In the genomic region with DNA sequence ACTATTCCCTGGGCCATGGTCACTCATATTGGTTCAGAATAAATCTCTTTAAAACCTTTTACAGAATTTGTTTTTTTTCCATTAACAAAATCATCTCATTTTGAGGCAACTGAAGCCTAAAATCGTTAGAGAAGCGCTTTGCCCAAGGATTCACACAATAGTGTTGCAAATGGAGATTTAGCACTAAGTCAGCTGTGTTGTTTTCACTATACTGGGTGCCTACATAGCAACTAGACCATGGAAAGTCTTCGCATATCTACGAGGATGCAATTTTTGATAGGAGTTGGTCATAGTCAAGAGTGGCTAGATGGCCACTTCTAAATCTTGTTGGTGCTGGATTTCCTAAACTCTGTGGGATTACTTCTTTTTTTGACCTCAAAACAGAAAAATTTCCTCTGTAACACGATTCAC, we compare ENCODE assay signal across 9 cellular contexts. TPM values are rescaled to one million over a fixed set of nuclear protein-coding genes. Genes with fewer than 3 reads are reported as not detected.
A peak's percentile ranks its signal among the peaks of the same experiment; 100 is the strongest.
DNase-seq lines count a peak whose midpoint lies in the region; ATAC-seq and TF ChIP-seq lines count a peak whose summit lies in the region.
"Had no signal": no experiment of that assay in that cellular context is flagged by ENCODE, and none has a peak within 500 bp of the region (broad histone marks: within the 10 kb centered on the region; RNA-seq: fewer than 3 reads in every experiment).

No MANE protein-coding gene starts in this region.

- no peaks in the 10 kb centered on the region for H3K9me3 Mint-ChIP-seq in activated T-cell treated with anti-CD3 and anti-CD28 coated beads, Interleukin-2, amount 50 U/mL, for 24 hours
- H3K9me3 Mint-ChIP-seq: central memory CD8-positive, alpha-beta T cell had no signal

- H3K9me3 ChIP-seq in RWPE2 (ENCODE audit: severe bottlenecking) (no peaks in the 10 kb centered on the region), heart left ventricle (no peaks in the 10 kb centered on the region), skeletal muscle tissue (ENCODE audit: control insufficient read depth in 3 of 3, low read length in 3 of 3) (no peaks in the 10 kb centered on the region)

- peaks cover 9% of the 10 kb centered on the region for H3K4me1 Mint-ChIP-seq in activated T-cell treated with anti-CD3 and anti-CD28 coated beads, Interleukin-2, amount 50 U/mL, for 24 hours (ENCODE audit: low read depth)
- H3K4me1 Mint-ChIP-seq: central memory CD8-positive, alpha-beta T cell had no signal

- H3K27me3 ChIP-seq in RWPE2 (ENCODE audit: insufficient read depth, poor library complexity, severe bottlenecking) (no peaks in the 10 kb centered on the region), heart left ventricle (peaks cover 0 to 2% (median 0%) of the 10 kb centered on the region in 9 donors), skeletal muscle tissue (ENCODE audit: control insufficient read depth in 3 of 3, insufficient read depth in 3 of 3, low read length in 3 of 3) (no peaks in the 10 kb centered on the region)

- no peak overlapping the region for H3K27ac Mint-ChIP-seq in activated T-cell treated with anti-CD3 and anti-CD28 coated beads, Interleukin-2, amount 50 U/mL, for 24 hours

- peaks cover 6% of the 10 kb centered on the region for H3K27me3 Mint-ChIP-seq in activated T-cell treated with anti-CD3 and anti-CD28 coated beads, Interleukin-2, amount 50 U/mL, for 24 hours

- H3K27ac ChIP-seq in RWPE2 (ENCODE audit: poor library complexity, severe bottlenecking) (peak overlapping the region; percentile 69), heart left ventricle (peak overlapping the region; percentile 80 to 97 (median 92)), skeletal muscle tissue (ENCODE audit: low read depth, low read length) (peak overlapping the region; percentile 95)

- peak overlapping the region in 2 of 3 donors; percentile 94 to 97 for H3K9ac ChIP-seq in skeletal muscle tissue (ENCODE audit: low read depth in 1 of 3, low read length in 3 of 3)

- WGBS in heart left ventricle, 4 donors, result 68 to 74% (median 71%) methylated on average over 5 of the region's 5 CpGs

- H3K36me3 ChIP-seq in RWPE2 (ENCODE audit: low read depth) (peaks cover 1% of the 10 kb centered on the region; the same call in 1 of the 2 replicates), heart left ventricle (peaks cover 0 to 3% (median 0%) of the 10 kb centered on the region in 9 donors), skeletal muscle tissue (ENCODE audit: control insufficient read depth in 3 of 3, insufficient read depth in 3 of 3, low read length in 3 of 3) (no peaks in the 10 kb centered on the region)

- intact Hi-C loops in heart left ventricle (cut with DNase I), result loop anchor here in 5 of 10 donors (5.0 to 10.0 kb wide), 3 partner anchors 36 to 243 kb away; a partner anchor contains a TSS

- H3K4me1 ChIP-seq in RWPE2 (ENCODE audit: insufficient read depth, poor library complexity, severe bottlenecking) (peaks cover 28% of the 10 kb centered on the region), heart left ventricle (peaks cover 0 to 19% (median 10%) of the 10 kb centered on the region in 12 donors), skeletal muscle tissue (ENCODE audit: control insufficient read depth in 3 of 3, insufficient read depth in 3 of 3, low read length in 3 of 3) (peaks cover 9 to 14% (median 10%) of the 10 kb centered on the region in 3 donors)

- H3K4me3 ChIP-seq in GM12864 (ENCODE audit: low read depth, low read length), result peak overlapping the region; percentile 86
- H3K4me3 ChIP-seq in RWPE2 (ENCODE audit: severe bottlenecking), result peak overlapping the region; percentile 65
- peak overlapping the region in 11 of 12 donors; percentile 74 to 88 (median 82) for H3K4me3 ChIP-seq in heart left ventricle
- H3K4me3 ChIP-seq in skeletal muscle tissue (ENCODE audit: low read length in 3 of 3), result peak overlapping the region; percentile 87 to 98 (median 97)

- no peak for TF ChIP-seq POLR2A in heart left ventricle (IDR thresholded peaks at IDR 0.05)

- no peak overlapping the region for H3K4me3 Mint-ChIP-seq in activated T-cell treated with anti-CD3 and anti-CD28 coated beads, Interleukin-2, amount 50 U/mL, for 24 hours
- H3K4me3 Mint-ChIP-seq: central memory CD8-positive, alpha-beta T cell had no signal

- no peak for ATAC-seq in RWPE2 (ENCODE audit: low read depth)
- ATAC-seq in heart left ventricle, result peak in 2 of 4 donors; percentile 2 to 10
- no peak for ATAC-seq in GM18873 (IDR thresholded peaks at IDR 0.05; ENCODE audit: low FRiP score, unreplicated experiment)
- no peak for ATAC-seq in HG02588 (IDR thresholded peaks at IDR 0.05; ENCODE audit: unreplicated experiment)

- peaks cover 2% of the 10 kb centered on the region for H3K36me3 Mint-ChIP-seq in activated T-cell treated with anti-CD3 and anti-CD28 coated beads, Interleukin-2, amount 50 U/mL, for 24 hours (ENCODE audit: low read depth)

- no peak for TF ChIP-seq CTCF in GM12864 (IDR thresholded peaks at IDR 0.05; ENCODE audit: low read depth, low read length, missing control alignments)
- TF ChIP-seq CTCF in RWPE2 (IDR thresholded peaks at IDR 0.05; ENCODE audit: poor library complexity, severe bottlenecking), result no peak
- TF ChIP-seq CTCF in heart left ventricle (IDR thresholded peaks at IDR 0.05), result no peak

- DNase-seq in GM12864 (ENCODE audit: low read depth), result no peak
- DNase-seq in RWPE2 (ENCODE audit: low spot score), result no peak
- no peak for DNase-seq in heart left ventricle
- no peak for DNase-seq in activated T-cell treated with anti-CD3 and anti-CD28 coated beads, Interleukin-2, amount 50 U/mL, for 24 hours
- DNase-seq in T-helper 2 cell, result no peak

RNA-seq across cellular contexts. Expression of a gene that starts 0.5 kb away (rescaled TPM):
- total RNA-seq in heart left ventricle (10 to 100 TPM; 26.9 to 39.4 (median 33.0) TPM), skeletal muscle tissue (21.4 TPM)
- 10 to 100 TPM; 11.8 to 31.7 TPM for polyA plus RNA-seq in heart left ventricle

RNA-seq across cellular contexts. Expression of a gene that starts 41.5 kb away (rescaled TPM):
- total RNA-seq in heart left ventricle (1 to 10 TPM; 1.4 to 4.8 (median 2.4) TPM), skeletal muscle tissue (8.9 TPM)
- polyA plus RNA-seq in heart left ventricle, result 1 to 10 TPM in 1 of 2 donors, under 1 TPM in 1; 0.95 to 2.8 TPM

RNA-seq across cellular contexts. Expression of a gene that starts 47.6 kb away (rescaled TPM):
- total RNA-seq in heart left ventricle, result 10 to 100 TPM; 12.5 to 48.7 (median 16.3) TPM
- polyA plus RNA-seq in heart left ventricle, result 1 to 10 TPM; 2.7 to 6.1 TPM
- 18.8 TPM for total RNA-seq in skeletal muscle tissue
